Comparison of ENCODE assay signal across 14 cellular contexts in the genomic region with DNA sequence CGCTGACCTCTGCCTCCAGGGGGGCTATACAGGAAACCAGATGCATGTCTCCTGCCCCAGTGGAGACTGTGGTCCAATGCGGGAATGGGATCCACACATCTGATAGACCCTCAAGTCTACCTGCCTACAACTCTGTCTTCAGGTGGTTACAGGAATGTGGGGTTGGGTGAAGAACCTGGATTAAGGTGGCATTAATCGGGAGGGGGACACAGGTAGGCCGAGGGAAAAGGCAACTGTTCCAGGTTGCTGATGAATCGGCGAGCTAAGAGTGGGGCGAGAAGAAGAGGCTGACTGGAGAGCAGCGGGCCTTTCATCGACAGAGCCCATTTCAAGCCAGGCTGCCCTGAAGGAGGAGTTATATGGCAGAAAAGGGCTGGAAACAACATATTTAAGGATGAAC. TPM values are rescaled to one million over a fixed set of nuclear protein-coding genes. Genes with fewer than 3 reads are reported as not detected.
DNase-seq lines count a peak whose midpoint lies in the region; ATAC-seq and TF ChIP-seq lines count a peak whose summit lies in the region.
"Had no signal": no experiment of that assay in that cellular context is flagged by ENCODE, and none has a peak within 500 bp of the region (broad histone marks: within the 10 kb centered on the region; RNA-seq: fewer than 3 reads in every experiment).

No MANE protein-coding gene starts in this region.

- H3K4me3 ChIP-seq in mucosa of descending colon, result peak overlapping the region; percentile 3
- peak overlapping the region; percentile 40 for H3K4me3 ChIP-seq in upper lobe of right lung

- H3K9me3 ChIP-seq in mucosa of descending colon (no peaks in the 10 kb centered on the region), upper lobe of right lung (no peaks in the 10 kb centered on the region)

- DNase-seq in activated naive CD4-positive, alpha-beta T cell treated with Interleukin-2 at 50 U/mL for 16 hours, result peak; percentile 38
- no peak for DNase-seq in activated naive CD4-positive, alpha-beta T cell (lab: John Stamatoyannopoulos, UW)
- peak; percentile 36 for DNase-seq in activated naive CD4-positive, alpha-beta T cell treated with anti-CD3 and anti-CD28 coated beads, Interleukin-2, amount 50 U/mL, for 16 hours
- DNase-seq in mucosa of descending colon (no peak), upper lobe of right lung (no peak), kidney glomerular epithelial cell (lab: John Stamatoyannopoulos, UW) (no peak), GM20000 (ENCODE audit: low spot score) (no peak)
- DNase-seq: ACHN, SHP77 treated with DMSO at 0.1 percent for 48 hours, substantia nigra had no signal

- peak overlapping the region; percentile 42 for H3K27ac ChIP-seq in upper lobe of right lung
- H3K27ac ChIP-seq: KMS-11 had no signal

- ATAC-seq in mucosa of descending colon (no peak), upper lobe of right lung (no peak), HG03442 (IDR thresholded peaks at IDR 0.05; ENCODE audit: unreplicated experiment) (no peak)
- ATAC-seq: esophagus mucosa had no signal

- H3K27me3 ChIP-seq in upper lobe of right lung, result no peaks in the 10 kb centered on the region

- H3K36me3 ChIP-seq in mucosa of descending colon (ENCODE audit: low read depth) (no peaks in the 10 kb centered on the region), upper lobe of right lung (no peaks in the 10 kb centered on the region)

- intact Hi-C loops in mucosa of descending colon (cut with DNase I, micrococcal nuclease) (no loop called here), upper lobe of right lung (cut with DNase I) (no loop called here)

- H3K4me1 ChIP-seq in mucosa of descending colon (ENCODE audit: low read depth) (no peaks in the 10 kb centered on the region), upper lobe of right lung (no peaks in the 10 kb centered on the region)

- TF ChIP-seq CTCF in mucosa of descending colon (IDR thresholded peaks at IDR 0.05) (no peak), upper lobe of right lung (IDR thresholded peaks at IDR 0.05) (no peak), GM20000 (IDR thresholded peaks at IDR 0.05; ENCODE audit: extremely low read depth, missing control alignments) (no peak)

RNA-seq across cellular contexts. Expression of a gene that starts 0.8 kb away (rescaled TPM):
- total RNA-seq in mucosa of descending colon (1 to 10 TPM; 4.1 to 7.7 (median 5.4) TPM), upper lobe of right lung (11.4 TPM)
- total RNA-seq: progenitor cell of endocrine pancreas had no signal

Comparison
In these comparisons a context has a peak if more than half of its experiments do, and no peak if none do; other contexts are left out.
1. DNase-seq: peak in activated naive CD4-positive, alpha-beta T cell treated with Interleukin-2 at 50 U/mL for 16 hours (single experiment) and activated naive CD4-positive, alpha-beta T cell treated with anti-CD3 and anti-CD28 coated beads, Interleukin-2, amount 50 U/mL, for 16 hours (single experiment); none in activated naive CD4-positive, alpha-beta T cell (0 of 4), mucosa of descending colon (0 of 3), upper lobe of right lung (single experiment), kidney glomerular epithelial cell (single experiment) and GM20000 (single experiment).